Comparison of ENCODE assay signal across 8 cellular contexts in genomic region chr11:117823294-117823940, GRCh38. TPM values are rescaled to one million over a fixed set of nuclear protein-coding genes. Genes with fewer than 3 reads are reported as not detected.
DNase-seq lines count a peak whose midpoint lies in the region; ATAC-seq and TF ChIP-seq lines count a peak whose summit lies in the region.

No MANE protein-coding gene starts in this region.

- no peaks in the 10 kb centered on the region for H3K27me3 ChIP-seq in right atrium auricular region
- H3K27me3 ChIP-seq in stomach, result peaks cover 0 to 26% (median 0%) of the 10 kb centered on the region in 3 donors

- TF ChIP-seq POLR2A in stomach (IDR thresholded peaks at IDR 0.05), result no peak

- ATAC-seq in activated CD8-positive, alpha-beta T cell treated with anti-CD3 and anti-CD28 coated beads for 36 hours, result peak; percentile 69
- no peak for ATAC-seq in GM18868 (IDR thresholded peaks at IDR 0.05; ENCODE audit: unreplicated experiment)

- H3K4me3 Mint-ChIP-seq in activated CD8-positive, alpha-beta T cell treated with anti-CD3 and anti-CD28 coated beads for 36 hours, result peak overlapping the region; percentile 54

- TF ChIP-seq CTCF in activated CD8-positive, alpha-beta T cell treated with anti-CD3 and anti-CD28 coated beads for 36 hours (IDR thresholded peaks at IDR 0.05), result peak; percentile 45
- TF ChIP-seq CTCF in right atrium auricular region (IDR thresholded peaks at IDR 0.05), result peak in 1 of 2 donors; percentile 46
- TF ChIP-seq CTCF in stomach (IDR thresholded peaks at IDR 0.05), result no peak

- H3K36me3 Mint-ChIP-seq in activated CD8-positive, alpha-beta T cell treated with anti-CD3 and anti-CD28 coated beads for 36 hours (ENCODE audit: low read depth), result no peaks in the 10 kb centered on the region

- peak overlapping the region; percentile 89 for H3K27ac Mint-ChIP-seq in activated CD8-positive, alpha-beta T cell treated with anti-CD3 and anti-CD28 coated beads for 36 hours

- H3K27ac ChIP-seq in right atrium auricular region, result peak overlapping the region; percentile 73 to 78
- peak overlapping the region; percentile 48 to 85 (median 77) for H3K27ac ChIP-seq in stomach

- H3K27me3 Mint-ChIP-seq in activated CD8-positive, alpha-beta T cell treated with anti-CD3 and anti-CD28 coated beads for 36 hours, result no peaks in the 10 kb centered on the region

- POLR2A ChIA-PET in activated CD8-positive, alpha-beta T cell treated with anti-CD3 and anti-CD28 coated beads for 36 hours (lab: Charles Lee), result interaction anchor here (1.0 to 3.9 kb wide), 6 partner anchors 8 to 170 kb away, joined by 3 to 18 read pairs (median 4); no protein-coding TSS in a partner anchor

- TF ChIP-seq EP300 in stomach (IDR thresholded peaks at IDR 0.05), result no peak

- H3K36me3 ChIP-seq in right atrium auricular region (no peaks in the 10 kb centered on the region), stomach (no peaks in the 10 kb centered on the region)

- H3K4me3 ChIP-seq in right atrium auricular region, result no peak overlapping the region
- H3K4me3 ChIP-seq in stomach, result no peak overlapping the region

- H3K4me1 Mint-ChIP-seq in activated CD8-positive, alpha-beta T cell treated with anti-CD3 and anti-CD28 coated beads for 36 hours (ENCODE audit: low read depth), result peaks cover 75% of the 10 kb centered on the region

- 44 to 73% (median 67%) methylated on average over 9 to 18 of the region's 18 CpGs for WGBS in stomach, 5 donors

- intact Hi-C loops in activated CD8-positive, alpha-beta T cell treated with anti-CD3 and anti-CD28 coated beads for 36 hours (cut with micrococcal nuclease), result loop anchor here (5.0 kb wide), 2 partner anchors 129 to 229 kb away; no protein-coding TSS in a partner anchor
- intact Hi-C loops in stomach (cut with DNase I; ENCODE audit: low total_unique reads), result no loop called here

- CTCF ChIA-PET in activated CD8-positive, alpha-beta T cell treated with anti-CD3 and anti-CD28 coated beads for 36 hours (lab: Charles Lee), result interaction anchor here (1.0 to 15.2 kb wide), 17 partner anchors 8 to 298 kb away, joined by 3 to 188 read pairs (median 5); no protein-coding TSS in a partner anchor

- H3K9me3 ChIP-seq in right atrium auricular region (no peaks in the 10 kb centered on the region), stomach (no peaks in the 10 kb centered on the region)

- DNase-seq in activated T-cell treated with anti-CD3 and anti-CD28 coated beads, Interleukin-2, amount 50 U/mL, for 1 hour, result peak; percentile 48
- no peak for DNase-seq in activated T-cell treated with anti-CD3 and anti-CD28 coated beads for 4 hours
- peak; percentile 72 for DNase-seq in activated CD8-positive, alpha-beta T cell treated with anti-CD3 and anti-CD28 coated beads for 36 hours
- DNase-seq in right atrium auricular region (ENCODE audit: low spot score), result no peak
- no peak for DNase-seq in stomach
- DNase-seq in NCI-H748 (lab: John Stamatoyannopoulos, UW; ENCODE audit: unreplicated experiment), result no peak
- DNase-seq in SHP77 treated with DMSO at 0.1 percent for 48 hours (lab: John Stamatoyannopoulos, UW), result no peak

- H3K4me1 ChIP-seq in right atrium auricular region (peaks cover 0 to 40% of the 10 kb centered on the region in 2 donors), stomach (peaks cover 4 to 55% (median 36%) of the 10 kb centered on the region in 4 donors)

- H3K9me3 Mint-ChIP-seq in activated CD8-positive, alpha-beta T cell treated with anti-CD3 and anti-CD28 coated beads for 36 hours, result no peaks in the 10 kb centered on the region

RNA-seq across cellular contexts. Expression of gene FXYD2, which starts 1.1 kb away (rescaled TPM):
- 1 to 10 TPM; 6.7 to 7.2 TPM for total RNA-seq in activated CD8-positive, alpha-beta T cell treated with anti-CD3 and anti-CD28 coated beads for 36 hours
- under 1 TPM; 0.59 to 0.78 TPM for total RNA-seq in right atrium auricular region
- total RNA-seq in stomach, result 1 to 10 TPM in 1 of 5 donors, under 1 TPM in 1, not detected in 3; 0.45 to 7.0 TPM
- polyA plus RNA-seq in stomach, result 1 to 10 TPM; 1.0 to 7.8 (median 4.0) TPM

RNA-seq across cellular contexts. Expression of gene DSCAML1, which starts 26.4 kb away (rescaled TPM):
- under 1 TPM; 0.13 to 0.29 TPM for total RNA-seq in activated CD8-positive, alpha-beta T cell treated with anti-CD3 and anti-CD28 coated beads for 36 hours
- total RNA-seq in right atrium auricular region (1 to 10 TPM in 1 of 2 donors, under 1 TPM in 1; 0.67 to 1.3 TPM), stomach (1 to 10 TPM in 2 of 5 donors, under 1 TPM in 3; 0.14 to 2.9 (median 0.45) TPM)
- under 1 TPM; 0.08 to 0.75 (median 0.46) TPM for polyA plus RNA-seq in stomach

RNA-seq across cellular contexts. Expression of gene FXYD6, which starts 53.0 kb away (rescaled TPM):
- not detected for total RNA-seq in activated CD8-positive, alpha-beta T cell treated with anti-CD3 and anti-CD28 coated beads for 36 hours
- total RNA-seq in right atrium auricular region, result 10 to 100 TPM; 28.6 to 42.6 TPM
- 100 to 1,000 TPM in 1 of 5 donors, 10 to 100 TPM in 4; 12.7 to 187 (median 47.0) TPM for total RNA-seq in stomach
- polyA plus RNA-seq in stomach, result 10 to 100 TPM; 22.5 to 39.4 (median 25.6) TPM

Comparison
In these comparisons a context has a peak if more than half of its experiments do, and no peak if none do; other contexts are left out.
1. DNase-seq: peak in activated T-cell treated with anti-CD3 and anti-CD28 coated beads, Interleukin-2, amount 50 U/mL, for 1 hour (single experiment) and activated CD8-positive, alpha-beta T cell treated with anti-CD3 and anti-CD28 coated beads for 36 hours (single experiment); none in activated T-cell treated with anti-CD3 and anti-CD28 coated beads for 4 hours (single experiment), right atrium auricular region (single experiment), stomach (single experiment), NCI-H748 (single experiment) and SHP77 treated with DMSO at 0.1 percent for 48 hours (single experiment).
2. RNA of gene FXYD6, which starts 53.0 kb away (total RNA-seq): 12.7 to 187 TPM in stomach and 28.6 to 42.6 TPM in right atrium auricular region; not detected in activated CD8-positive, alpha-beta T cell treated with anti-CD3 and anti-CD28 coated beads for 36 hours; every median in the first group is over 10 times any median in the second.